Comparison of ENCODE assay signal across 25 cellular contexts in the genomic region with DNA sequence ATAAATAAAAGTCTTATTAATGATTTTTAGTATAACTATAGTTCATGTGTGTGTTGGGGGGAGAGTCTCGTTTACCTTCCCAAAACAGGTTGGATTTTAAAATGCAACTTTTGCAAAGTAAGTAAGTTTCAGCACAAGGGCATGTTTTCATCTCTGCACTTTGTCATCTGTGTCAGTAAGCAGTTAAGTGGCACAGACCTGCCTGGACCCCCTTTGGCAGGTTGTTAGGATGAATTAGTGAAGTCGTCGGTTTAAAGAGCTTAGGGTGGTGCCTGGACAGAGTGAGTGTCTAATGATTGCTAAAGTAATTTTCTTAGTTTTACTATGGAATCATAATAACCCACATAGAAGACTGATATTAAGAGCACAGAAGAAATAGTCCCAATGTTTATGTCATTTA.
DNase-seq lines count a peak whose midpoint lies in the region; ATAC-seq, FAIRE-seq and TF ChIP-seq lines count a peak whose summit lies in the region.
"Had no signal": no experiment of that assay in that cellular context is flagged by ENCODE, and none has a peak within 500 bp of the region (broad histone marks: within the 10 kb centered on the region; RNA-seq: fewer than 3 reads in every experiment).

No MANE protein-coding gene starts in this region.

- H3K27me3 Mint-ChIP-seq in activated B cell treated with CpG ODN at 0.5 μM for 24 hours, result no peaks in the 10 kb centered on the region
- no peaks in the 10 kb centered on the region for H3K27me3 Mint-ChIP-seq in stimulated activated memory B cell treated with anti-CD40 and anti-IgM and Interleukin-4, amounts not matched to agents 10 μg/mL and 1 μg/mL and 100 μg/mL, for 72 hours

- no peak overlapping the region for H3K27ac ChIP-seq in HEK293 (ENCODE audit: extremely low read depth, low read depth, low read length)
- H3K27ac ChIP-seq in lower lobe of right lung, result peak overlapping the region; percentile 80
- H3K27ac ChIP-seq: hepatocyte had no signal

- H3K27ac Mint-ChIP-seq in activated B cell treated with CpG ODN at 0.5 μM for 24 hours, result peak overlapping the region; percentile 59
- H3K27ac Mint-ChIP-seq in stimulated activated memory B cell treated with anti-CD40 and anti-IgM and Interleukin-4, amounts not matched to agents 10 μg/mL and 1 μg/mL and 100 μg/mL, for 72 hours, result peak overlapping the region; percentile 79
- H3K27ac Mint-ChIP-seq in activated naive CD4-positive, alpha-beta T cell treated with anti-CD3 and anti-CD28 coated beads, Interleukin-2, amount 50 U/mL, for 72 hours, result no peak overlapping the region
- H3K27ac Mint-ChIP-seq: activated naive CD8-positive, alpha-beta T cell treated with anti-CD3 and anti-CD28 coated beads, Interleukin-2, amount 10 ng/mL, durations not matched to agents 7 days and 5 days; activated T-helper 17 cell treated with anti-CD3 and anti-CD28 coated beads, Interleukin-2, amount 50 U/mL, for 72 hours; CD14-positive monocyte had no signal

- H3K4me1 Mint-ChIP-seq in activated B cell treated with CpG ODN at 0.5 μM for 24 hours, result peaks cover 96% of the 10 kb centered on the region
- H3K4me1 Mint-ChIP-seq in stimulated activated memory B cell treated with anti-CD40 and anti-IgM and Interleukin-4, amounts not matched to agents 10 μg/mL and 1 μg/mL and 100 μg/mL, for 72 hours, result peaks cover 89% of the 10 kb centered on the region
- H3K4me1 Mint-ChIP-seq: activated T-helper 17 cell treated with anti-CD3 and anti-CD28 coated beads, Interleukin-2, amount 50 U/mL, for 72 hours had no signal

- peaks cover 7% of the 10 kb centered on the region for H3K36me3 Mint-ChIP-seq in activated B cell treated with CpG ODN at 0.5 μM for 24 hours (ENCODE audit: low read depth)
- H3K36me3 Mint-ChIP-seq in stimulated activated memory B cell treated with anti-CD40 and anti-IgM and Interleukin-4, amounts not matched to agents 10 μg/mL and 1 μg/mL and 100 μg/mL, for 72 hours, result peaks cover 11% of the 10 kb centered on the region
- H3K36me3 Mint-ChIP-seq in activated naive CD4-positive, alpha-beta T cell treated with anti-CD3 and anti-CD28 coated beads, Interleukin-2, amount 50 U/mL, for 72 hours, result no peaks in the 10 kb centered on the region
- H3K36me3 Mint-ChIP-seq: activated naive CD8-positive, alpha-beta T cell treated with anti-CD3 and anti-CD28 coated beads, Interleukin-2, amount 10 ng/mL, durations not matched to agents 7 days and 5 days; CD14-positive monocyte had no signal

- TF ChIP-seq CTCF in HEK293 (tag by site-specific recombination; IDR thresholded peaks at IDR 0.05) (no peak), activated B cell treated with CpG ODN at 0.5 μM for 24 hours (IDR thresholded peaks at IDR 0.05) (no peak), lower lobe of right lung (IDR thresholded peaks at IDR 0.05) (no peak)

- H3K36me3 ChIP-seq in HEK293 (ENCODE audit: control insufficient read depth in 2 of 2, insufficient read depth in 1 of 2, low read length in 2 of 2), result no peaks in the 10 kb centered on the region
- no peaks in the 10 kb centered on the region for H3K36me3 ChIP-seq in lower lobe of right lung

- CTCF ChIA-PET in HEK293 (lab: Yijun Ruan, JAX), result no interaction called here
- CTCF ChIA-PET in activated B cell treated with CpG ODN at 0.5 μM for 24 hours (lab: Charles Lee), result no interaction called here

- H3K4me1 ChIP-seq in HEK293 (ENCODE audit: control insufficient read depth, insufficient read depth, low read length) (peaks cover 48% of the 10 kb centered on the region), lower lobe of right lung (peaks cover 75% of the 10 kb centered on the region)

- H3K9me3 Mint-ChIP-seq in activated B cell treated with CpG ODN at 0.5 μM for 24 hours, result no peaks in the 10 kb centered on the region
- no peaks in the 10 kb centered on the region for H3K9me3 Mint-ChIP-seq in stimulated activated memory B cell treated with anti-CD40 and anti-IgM and Interleukin-4, amounts not matched to agents 10 μg/mL and 1 μg/mL and 100 μg/mL, for 72 hours
- no peaks in the 10 kb centered on the region for H3K9me3 Mint-ChIP-seq in activated naive CD4-positive, alpha-beta T cell treated with anti-CD3 and anti-CD28 coated beads, Interleukin-2, amount 50 U/mL, for 72 hours
- H3K9me3 Mint-ChIP-seq: activated naive CD8-positive, alpha-beta T cell treated with anti-CD3 and anti-CD28 coated beads, Interleukin-2, amount 10 ng/mL, durations not matched to agents 7 days and 5 days; CD14-positive monocyte; stimulated activated naive CD8-positive, alpha-beta T cell treated with anti-CD3 and anti-CD28 coated beads, Interleukin-15, amount 100 ng/mL, for 72 hours had no signal

- H3K27me3 ChIP-seq in lower lobe of right lung (ENCODE audit: low read depth), result no peaks in the 10 kb centered on the region
- H3K27me3 ChIP-seq: hepatocyte had no signal

- FAIRE-seq in urothelium cell line (lab: Jason Lieb, UNC), result no peak

- intact Hi-C loops in activated B cell treated with CpG ODN at 0.5 μM for 24 hours (cut with micrococcal nuclease) (no loop called here), lower lobe of right lung (cut with DNase I) (no loop called here)

- POLR2A ChIA-PET in HEK293 (lab: Yijun Ruan, JAX), result no interaction called here
- POLR2A ChIA-PET in activated B cell treated with CpG ODN at 0.5 μM for 24 hours (lab: Charles Lee), result no interaction called here

- no peak for ATAC-seq in activated B cell treated with CpG ODN at 0.5 μM for 24 hours (ENCODE audit: low read depth)
- no peak for ATAC-seq in lower lobe of right lung
- ATAC-seq in stimulated activated memory B cell treated with anti-CD40 and anti-IgM and Interleukin-4, amounts not matched to agents 10 μg/mL and 1 μg/mL and 100 μg/mL, for 72 hours, result no peak
- no peak for ATAC-seq in activated naive CD4-positive, alpha-beta T cell treated with anti-CD3 and anti-CD28 coated beads, Interleukin-2, amount 50 U/mL, for 72 hours
- ATAC-seq: activated T-helper 17 cell treated with anti-CD3 and anti-CD28 coated beads, Interleukin-2, amount 50 U/mL, for 72 hours; stimulated activated naive CD8-positive, alpha-beta T cell treated with anti-CD3 and anti-CD28 coated beads, Interleukin-15, amount 100 ng/mL, for 72 hours had no signal

- H3K9me3 ChIP-seq in HEK293 (ENCODE audit: control insufficient read depth, insufficient read depth, low read depth, low read length) (no peaks in the 10 kb centered on the region), lower lobe of right lung (no peaks in the 10 kb centered on the region)

- no peak overlapping the region for H3K4me3 Mint-ChIP-seq in activated B cell treated with CpG ODN at 0.5 μM for 24 hours
- H3K4me3 Mint-ChIP-seq in stimulated activated memory B cell treated with anti-CD40 and anti-IgM and Interleukin-4, amounts not matched to agents 10 μg/mL and 1 μg/mL and 100 μg/mL, for 72 hours, result no peak overlapping the region
- H3K4me3 Mint-ChIP-seq: activated naive CD8-positive, alpha-beta T cell treated with anti-CD3 and anti-CD28 coated beads, Interleukin-2, amount 10 ng/mL, durations not matched to agents 7 days and 5 days; activated T-helper 17 cell treated with anti-CD3 and anti-CD28 coated beads, Interleukin-2, amount 50 U/mL, for 72 hours; CD14-positive monocyte; stimulated activated naive CD8-positive, alpha-beta T cell treated with anti-CD3 and anti-CD28 coated beads, Interleukin-15, amount 100 ng/mL, for 72 hours had no signal

- no peak overlapping the region for H3K4me3 ChIP-seq in HEK293 (ENCODE audit: low read depth, low read length)
- H3K4me3 ChIP-seq in lower lobe of right lung, result no peak overlapping the region
- H3K4me3 ChIP-seq: hepatocyte, lung had no signal

- DNase-seq in activated B cell treated with CpG ODN at 0.5 μM for 24 hours (no peak), lower lobe of right lung (no peak), midbrain (lab: John Stamatoyannopoulos, UW) (no peak), EL (no peak), urothelium cell line (ENCODE audit: low spot score) (no peak)
- DNase-seq in activated naive CD4-positive, alpha-beta T cell treated with anti-CD3 and anti-CD28 coated beads, Interleukin-2, amount 50 U/mL, for 72 hours (ENCODE audit: low spot score in 2 of 2), result no peak
- DNase-seq: activated CD4-positive, alpha-beta T cell treated with anti-CD3 and anti-CD28 coated beads, Interleukin-2, amount 50 U/mL, for 1 hour; activated CD8-positive, alpha-beta memory T cell treated with anti-CD3 and anti-CD28 coated beads, Interleukin-2, amount 50 U/mL, for 4 hours; activated naive CD8-positive, alpha-beta T cell treated with anti-CD3 and anti-CD28 coated beads, Interleukin-2, amount 10 ng/mL, durations not matched to agents 7 days and 5 days; effector CD4-positive, alpha-beta T cell; foreskin melanocyte; H7; KG1; NCI-H1048; NCI-H187 treated with DMSO at 0.1 percent for 48 hours; SIG-M5; stimulated activated CD4-positive, alpha-beta T cell treated with anti-CD3 and anti-CD28 coated beads, Interleukin-12 subunit alpha, Interleukin-12 subunit beta, amount 100 ng/mL, for 4 hours; stimulated activated naive CD8-positive, alpha-beta T cell treated with anti-CD3 and anti-CD28 coated beads, Interleukin-15, amount 100 ng/mL, for 72 hours; T-helper 1 cell had no signal

TF ChIP-seq in HEK293, 187 proteins besides CTCF, POLR2A, EP300 and RAD21 (continues in another document):
- peak; percentile 95 for TF ChIP-seq ZNF223 (tag by site-specific recombination; IDR thresholded peaks at IDR 0.05)
- TF ChIP-seq, protein P1, sequence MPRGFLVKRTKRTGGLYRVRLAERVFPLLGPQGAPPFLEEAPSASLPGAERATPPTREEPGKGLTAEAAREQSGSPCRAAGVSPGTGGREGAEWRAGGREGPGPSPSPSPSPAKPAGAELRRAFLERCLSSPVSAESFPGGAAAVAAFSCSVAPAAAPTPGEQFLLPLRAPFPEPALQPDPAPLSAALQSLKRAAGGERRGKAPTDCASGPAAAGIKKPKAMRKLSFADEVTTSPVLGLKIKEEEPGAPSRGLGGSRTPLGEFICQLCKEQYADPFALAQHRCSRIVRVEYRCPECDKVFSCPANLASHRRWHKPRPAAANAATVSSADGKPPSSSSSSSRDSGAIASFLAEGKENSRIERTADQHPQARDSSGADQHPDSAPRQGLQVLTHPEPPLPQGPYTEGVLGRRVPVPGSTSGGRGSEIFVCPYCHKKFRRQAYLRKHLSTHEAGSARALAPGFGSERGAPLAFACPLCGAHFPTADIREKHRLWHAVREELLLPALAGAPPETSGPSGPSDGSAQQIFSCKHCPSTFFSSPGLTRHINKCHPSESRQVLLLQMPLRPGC (tag by site-specific recombination; IDR thresholded peaks at IDR 0.05), result no peak
- TF ChIP-seq ZNF146 (tag by site-specific recombination; IDR thresholded peaks at IDR 0.05), result no peak

Comparison
In these comparisons a context has a peak if more than half of its experiments do, and no peak if none do; other contexts are left out.
1. H3K27ac Mint-ChIP-seq: peak in activated B cell treated with CpG ODN at 0.5 μM for 24 hours (single experiment) and stimulated activated memory B cell treated with anti-CD40 and anti-IgM and Interleukin-4, amounts not matched to agents 10 μg/mL and 1 μg/mL and 100 μg/mL, for 72 hours (single experiment); none in activated naive CD4-positive, alpha-beta T cell treated with anti-CD3 and anti-CD28 coated beads, Interleukin-2, amount 50 U/mL, for 72 hours (0 of 2).